ENCODE assay signal across 19 cellular contexts in the genomic region with DNA sequence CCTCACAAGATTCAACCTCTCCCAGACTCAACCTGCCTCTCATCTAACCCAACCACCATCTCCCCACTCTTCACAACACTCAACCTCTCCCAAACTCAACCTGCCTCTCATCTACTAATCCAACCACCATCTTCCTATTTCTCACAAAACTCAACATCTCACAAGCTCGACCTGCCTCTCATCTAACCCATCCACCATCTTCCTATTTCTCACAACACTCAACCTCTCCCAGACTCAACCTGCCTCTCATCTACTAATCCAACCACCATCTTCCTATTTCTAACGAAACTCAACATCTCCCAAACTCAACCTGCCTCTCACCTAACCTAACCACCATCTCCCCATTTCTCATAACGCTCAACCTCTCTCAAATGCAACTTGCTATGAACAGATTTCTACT. TPM values are rescaled to one million over a fixed set of nuclear protein-coding genes. Genes with fewer than 3 reads are reported as not detected.
DNase-seq lines count a peak whose midpoint lies in the region; ATAC-seq, FAIRE-seq and TF ChIP-seq lines count a peak whose summit lies in the region.
"Had no signal": no experiment of that assay in that cellular context is flagged by ENCODE, and none has a peak within 500 bp of the region (broad histone marks: within the 10 kb centered on the region; RNA-seq: fewer than 3 reads in every experiment).

No MANE protein-coding gene starts in this region.

- no peaks in the 10 kb centered on the region for H3K27me3 ChIP-seq in IMR-90 (ENCODE audit: control insufficient read depth, insufficient read depth, low read length)
- no peaks in the 10 kb centered on the region for H3K27me3 ChIP-seq in K562 (ENCODE audit: control insufficient read depth in 2 of 2, insufficient read depth in 2 of 2, low read length in 2 of 2)
- no peaks in the 10 kb centered on the region for H3K27me3 ChIP-seq in lung (ENCODE audit: control insufficient read depth, insufficient read depth)
- H3K27me3 ChIP-seq in subcutaneous abdominal adipose tissue (ENCODE audit: control insufficient read depth in 5 of 5, insufficient read depth in 4 of 5, low read length in 5 of 5): no peaks in the 10 kb centered on the region

- no peak overlapping the region for H3K4ac ChIP-seq in IMR-90 (ENCODE audit: low read depth, low read length)

- peaks cover 4 to 56% of the 10 kb centered on the region in 2 experiments; a peak in 3 of 4 replicates for H3K79me1 ChIP-seq in IMR-90 (ENCODE audit: low read depth in 1 of 2, low read length in 2 of 2)

- POLR2A ChIA-PET in IMR-90 (lab: Charles Lee; ENCODE audit: unreplicated experiment): no interaction called here
- POLR2A ChIA-PET in K562 (lab: Yijun Ruan, JAX): interaction anchor here (0.6 to 1.0 kb wide), 2 partner anchors 9 to 63 kb away, joined by 3 to 4 read pairs; no protein-coding TSS in a partner anchor

- H3K4me3 ChIP-seq in IMR-90 (ENCODE audit: insufficient read depth, low read depth, low read length): no peak overlapping the region
- no peak overlapping the region for H3K4me3 ChIP-seq in K562
- H3K4me3 ChIP-seq in lung: no peak overlapping the region
- H3K4me3 ChIP-seq in subcutaneous abdominal adipose tissue (ENCODE audit: low read depth in 1 of 5, low read length in 5 of 5): no peak overlapping the region

- no peak overlapping the region for H3K18ac ChIP-seq in IMR-90 (ENCODE audit: low read depth, low read length)

- no peak overlapping the region for H3K56ac ChIP-seq in IMR-90 (ENCODE audit: extremely low read depth, insufficient read depth, low read length)

- H2BK15ac ChIP-seq in IMR-90 (ENCODE audit: low read depth, low read length): no peak overlapping the region

- H3K9me1 ChIP-seq in IMR-90 (ENCODE audit: insufficient read depth, low read length) (peaks cover 22% of the 10 kb centered on the region), K562 (ENCODE audit: control insufficient read depth, insufficient read depth, low read length) (no peaks in the 10 kb centered on the region)

- H3K9me3 ChIP-seq in IMR-90 (ENCODE audit: control insufficient read depth, insufficient read depth, low read length): no peaks in the 10 kb centered on the region
- H3K9me3 ChIP-seq in K562 (replicated peaks; ENCODE audit: control insufficient read depth, insufficient read depth, low read depth, low read length): no peaks in the 10 kb centered on the region
- peaks cover 0 to 3% of the 10 kb centered on the region in 2 donors for H3K9me3 ChIP-seq in lung (ENCODE audit: control insufficient read depth in 2 of 2, insufficient read depth in 1 of 2, low read length in 1 of 2)
- H3K9me3 ChIP-seq in subcutaneous abdominal adipose tissue (ENCODE audit: control insufficient read depth in 5 of 5, low read length in 5 of 5): no peaks in the 10 kb centered on the region

- dilution Hi-C loops in IMR-90 (cut with HindIII; ENCODE audit: low sequenced_read_pairs, unreplicated experiment): no loop called here

- H4K8ac ChIP-seq in IMR-90 (ENCODE audit: low read depth in 2 of 2, low read length in 2 of 2): no peak overlapping the region; a peak in 1 of 4 replicates

- 100% methylated on average over 2 to 3 of the region's 3 CpGs for WGBS in IMR-90 (ENCODE audit: extremely low coverage in 2 of 2, insufficient read length in 1 of 2), 2 experiments
- 38% methylated on average over 2 of the region's 3 CpGs for WGBS in K562 (ENCODE audit: insufficient coverage, low coverage, missing lambda C conversion rate)
- 87 to 89% methylated on average over 3 of the region's 3 CpGs for WGBS in lung, 2 donors

- H2AK5ac ChIP-seq in IMR-90 (ENCODE audit: low read depth, low read length): peak overlapping the region; percentile 43; the same call in 1 of the 2 replicates

- DNase-seq in IMR-90 (no peak), K562 (ENCODE audit: extremely low read depth in 1 of 4, low spot score in 3 of 4) (no peak), lung (ENCODE audit: low spot score) (no peak), NCI-H774 (lab: John Stamatoyannopoulos, UW) (no peak), H54 (ENCODE audit: insufficient read length, low spot score) (no peak)
- DNase-seq: activated naive CD8-positive, alpha-beta T cell treated with anti-CD3 and anti-CD28 coated beads, Interleukin-2, amount 50 U/mL, for 24 hours; AML-193; central memory CD4-positive, alpha-beta T cell; DMS79 treated with DMSO at 0.1 percent for 48 hours; effector CD8-positive, alpha-beta T cell; KG1; mesendoderm; NCI-H446; nephron progenitor cell; NK-92 treated with Interleukin-12 subunit alpha and Interleukin-12 subunit beta, amount 100 ng/mL, for 24 hours had no signal

- peaks cover 81% of the 10 kb centered on the region for H4K20me1 ChIP-seq in IMR-90 (ENCODE audit: insufficient read depth, low read length)
- H4K20me1 ChIP-seq in K562 (replicated peaks; ENCODE audit: control insufficient read depth, insufficient read depth, low read length): no peaks in the 10 kb centered on the region

- H2BK120ac ChIP-seq in IMR-90 (ENCODE audit: low read depth, low read length): no peak overlapping the region

- H2BK5ac ChIP-seq in IMR-90 (ENCODE audit: low read depth, low read length, poor library complexity, severe bottlenecking): peak overlapping the region; percentile 55

- H3K9ac ChIP-seq in IMR-90 (ENCODE audit: low read depth, low read length): no peak overlapping the region
- H3K9ac ChIP-seq in K562 (ENCODE audit: insufficient read depth in 1 of 2, low read depth in 2 of 2, low read length in 2 of 2): no peak overlapping the region
- no peak overlapping the region for H3K9ac ChIP-seq in subcutaneous abdominal adipose tissue (ENCODE audit: low read length in 5 of 5)

- CTCF ChIA-PET in IMR-90 (lab: Yijun Ruan, JAX) (no interaction called here), K562 (lab: Yijun Ruan, JAX; ENCODE audit: low intra/inter-chr PET ratio) (no interaction called here)

- in situ Hi-C loops in IMR-90 (cut with MboI; ENCODE audit: low sequenced_read_pairs) (no loop called here), K562 (cut with MboI) (no loop called here)

- H3K27ac ChIP-seq in IMR-90 (ENCODE audit: insufficient read depth, low read length) (no peak overlapping the region), K562 (ENCODE audit: extremely low read depth, low read depth, low read length) (no peak overlapping the region), lung (ENCODE audit: low read depth in 1 of 2, low read length in 1 of 2) (peak overlapping the region; percentile 10 to 18), subcutaneous abdominal adipose tissue (ENCODE audit: low read depth, low read length) (peak overlapping the region; percentile 63)

- H2AK9ac ChIP-seq in IMR-90 (replicated peaks; ENCODE audit: low read depth, low read length, poor library complexity): no peak overlapping the region

- peak overlapping the region; percentile 68; the same call in 1 of the 2 replicates for H3K23ac ChIP-seq in IMR-90 (ENCODE audit: low read depth, low read length)

- H3K4me1 ChIP-seq in IMR-90 (ENCODE audit: control insufficient read depth, insufficient read depth, low read length) (peaks cover 11% of the 10 kb centered on the region), K562 (replicated peaks in 1 of 2; ENCODE audit: control insufficient read depth in 2 of 2, insufficient read depth in 2 of 2, low read length in 2 of 2) (peaks cover 4 to 8% of the 10 kb centered on the region in 2 experiments; a peak in 3 of 5 replicates), lung (ENCODE audit: control insufficient read depth in 2 of 2, insufficient read depth in 2 of 2, low read length in 2 of 2) (peaks cover 4 to 8% of the 10 kb centered on the region in 2 donors), subcutaneous abdominal adipose tissue (ENCODE audit: control insufficient read depth in 5 of 5, insufficient read depth in 5 of 5, low read length in 5 of 5) (peaks cover 0 to 13% (median 3%) of the 10 kb centered on the region in 5 donors)

- BruUV-seq in IMR-90 (replicated peaks; lab: Mats Ljungman, UMichigan): no TSS peak
- no TSS peak for BruUV-seq in K562 (replicated peaks; lab: Mats Ljungman, UMichigan)

- no peak for TF ChIP-seq EP300 in K562 (IDR thresholded peaks at IDR 0.05; ENCODE audit: low read length)

- H3K36me3 ChIP-seq in IMR-90 (ENCODE audit: control insufficient read depth, insufficient read depth, low read length) (peaks cover 42% of the 10 kb centered on the region), K562 (ENCODE audit: control insufficient read depth, insufficient read depth, low read length) (no peaks in the 10 kb centered on the region), lung (ENCODE audit: control insufficient read depth in 2 of 2, insufficient read depth in 2 of 2, low read length in 2 of 2) (no peaks in the 10 kb centered on the region), subcutaneous abdominal adipose tissue (ENCODE audit: control insufficient read depth in 5 of 5, insufficient read depth in 5 of 5, low read length in 5 of 5) (peaks cover 0 to 4% (median 0%) of the 10 kb centered on the region in 5 donors)

- H3K4me2 ChIP-seq in IMR-90 (ENCODE audit: low read depth, low read length) (peak overlapping the region; percentile 18; the same call in 1 of the 2 replicates), K562 (ENCODE audit: insufficient read depth, low read length) (no peak overlapping the region)

- TF ChIP-seq CTCF in IMR-90 (conservative IDR thresholded peaks at IDR 0.05; ENCODE audit: low read depth, low read length) (no peak), K562 (IDR thresholded peaks at IDR 0.05 in 2 of 3, conservative IDR thresholded peaks at IDR 0.05 in 1 of 3; ENCODE audit: insufficient read depth in 2 of 3, low read depth in 1 of 3, low read length in 3 of 3) (no peak), lung (IDR thresholded peaks at IDR 0.05; ENCODE audit: control extremely low read depth, extremely low read depth) (no peak)

- H4K5ac ChIP-seq in IMR-90 (ENCODE audit: low read depth, low read length): no peak overlapping the region

- H2AFZ ChIP-seq in IMR-90 (replicated peaks; ENCODE audit: low read length, poor library complexity): no peak overlapping the region
- H2AFZ ChIP-seq in K562 (ENCODE audit: low read depth, low read length): 0 out of 2 replicates have a peak overlapping the region, but pooled peaks have one; percentile 4

- no peak overlapping the region for H2BK20ac ChIP-seq in IMR-90 (ENCODE audit: low read depth, low read length)

- TF ChIP-seq RAD21 in IMR-90 (IDR thresholded peaks at IDR 0.05; ENCODE audit: low read length): no peak
- TF ChIP-seq RAD21 in K562 (CRISPR knock-in tag; conservative IDR thresholded peaks at IDR 0.05 in 1 of 2, IDR thresholded peaks at IDR 0.05 in 1 of 2): no peak

- no peak overlapping the region for H4K91ac ChIP-seq in IMR-90 (ENCODE audit: insufficient read depth, low read depth, low read length)

- no peaks in the 10 kb centered on the region for H3K79me2 ChIP-seq in K562 (ENCODE audit: control insufficient read depth, insufficient read depth, low read length)

- intact Hi-C loops in IMR-90 (cut with micrococcal nuclease): no loop called here
- intact Hi-C loops in K562 (cut with micrococcal nuclease): no loop called here

- ATAC-seq in IMR-90 (ENCODE audit: low read depth): no peak
- ATAC-seq in K562: no peak
- ATAC-seq in lung (ENCODE audit: insufficient read depth, low FRiP score): no peak
- no peak for ATAC-seq in GM19023 (IDR thresholded peaks at IDR 0.05; ENCODE audit: unreplicated experiment)
- no peak for ATAC-seq in GM21529 (IDR thresholded peaks at IDR 0.05; ENCODE audit: unreplicated experiment)
- ATAC-seq: activated naive CD8-positive, alpha-beta T cell treated with anti-CD3 and anti-CD28 coated beads, Interleukin-2, amount 50 U/mL, for 24 hours had no signal

- peak; percentile 46 for FAIRE-seq in K562 (lab: Jason Lieb, UNC)
- FAIRE-seq in H54 (lab: Jason Lieb, UNC): no peak
- FAIRE-seq: kidney had no signal

- TF ChIP-seq POLR2A in IMR-90 (IDR thresholded peaks at IDR 0.05; ENCODE audit: low read depth, low read length) (no peak), K562 (conservative IDR thresholded peaks at IDR 0.05) (no peak), H54 (IDR thresholded peaks at IDR 0.05; ENCODE audit: low read depth, low read length) (no peak)

- H3K14ac ChIP-seq in IMR-90 (replicated peaks; ENCODE audit: low read depth, low read length): peak overlapping the region; percentile 33

RNA-seq across cellular contexts. Expression of a gene that starts 29.8 kb away (rescaled TPM):
- total RNA-seq in IMR-90 (2012; rRNA removed): 464 and 519 TPM in 2 replicates
- 156 and 171 TPM in 2 replicates for polyA plus RNA-seq in IMR-90 (2012; rRNA removed)
- 126 and 202 TPM in 2 replicates for polyA plus RNA-seq in IMR-90 (2012; cell fraction: cytosol; rRNA removed)
- polyA plus RNA-seq in IMR-90 (2012; cell fraction: nucleus; rRNA removed; ENCODE audit: low replicate concordance): 206 and 325 TPM in 2 replicates
- 34.3 and 56.3 TPM in 2 replicates for total RNA-seq in K562 (2011; cell fraction: chromatin; rRNA removed; ENCODE audit: low replicate concordance)
- total RNA-seq in K562 (2011; cell fraction: nucleolus; rRNA removed): 21.5 and 28.3 TPM in 2 replicates
- total RNA-seq in K562 (2011; cell fraction: nucleoplasm; rRNA removed): 26.8 and 46.9 TPM in 2 replicates
- total RNA-seq in K562 (2014; rRNA removed): 22.8 and 23.3 TPM in 2 replicates
- 21.4 and 25.5 TPM in 2 replicates for total RNA-seq in K562 (2014; rRNA removed; fragmentation: Illumina TruSeq; extraction: Trizol)
- 36.0 and 38.4 TPM in 2 replicates for total RNA-seq in K562 (2015; rRNA removed; fragmentation: Illumina TruSeq; extraction: Trizol)
- 30.0 and 31.4 TPM in 2 replicates for total RNA-seq in K562 (2021)
- polyA plus RNA-seq in K562 (2011; rRNA removed): 12.2 and 13.9 TPM in 2 replicates
- 11.8 and 14.6 TPM in 2 replicates for polyA plus RNA-seq in K562 (2011; cell fraction: cytosol; rRNA removed)
- polyA plus RNA-seq in K562 (2011; cell fraction: nucleus; rRNA removed): 18.0 and 35.1 TPM in 2 replicates
- polyA plus RNA-seq in K562 (2012): 14.4 and 20.2 TPM in 2 replicates
- 19.3 and 24.9 TPM in 2 replicates for polyA plus RNA-seq in K562 (2014; fragmentation: Illumina TruSeq; extraction: Trizol)
- 1 to 10 TPM; 6.0 to 8.3 TPM for polyA plus RNA-seq in K562 (2014; fragmentation: Nextera tagmentation; extraction: Ambion mirVana)
- polyA plus RNA-seq in K562 (2014; rRNA removed): 9.3 and 12.2 TPM in 2 replicates
- 100 and 106 TPM in 2 replicates for polyA minus RNA-seq in K562 (2011; rRNA and poly(A)+ RNA removed)
- polyA minus RNA-seq in K562 (2011; cell fraction: cytosol; rRNA and poly(A)+ RNA removed): 40.0 and 46.9 TPM in 2 replicates
- 23.8 and 27.2 TPM in 2 replicates for polyA minus RNA-seq in K562 (2011; cell fraction: nucleus; rRNA and poly(A)+ RNA removed)
- 100 to 1,000 TPM; 122 to 318 TPM for total RNA-seq in lung
- polyA plus RNA-seq in lung: 10 to 100 TPM; 19.4 to 22.5 TPM

Comparison
In these comparisons a context has a peak if more than half of its experiments do, and no peak if none do; other contexts are left out.
1. H3K27ac ChIP-seq: peak in lung (2 of 2) and subcutaneous abdominal adipose tissue (single experiment); none in IMR-90 (single experiment) and K562 (single experiment).